Comparison of ENCODE assay signal across 1 cellular context in genomic region chr5:158117467-158118165, GRCh38.
TF ChIP-seq lines count a peak whose summit lies in the region.

No MANE protein-coding gene starts in this region.

TF ChIP-seq in SK-N-SH treated with all-trans-retinoic acid at 6 μM for 48 hours, 23 proteins besides CTCF, POLR2A, EP300 and RAD21 (continued from another document):
- TF ChIP-seq SNAI2 (CRISPR knock-in tag; IDR thresholded peaks at IDR 0.05) (no peak), ISL1 (CRISPR knock-in tag; IDR thresholded peaks at IDR 0.05) (no peak), TOX (CRISPR knock-in tag; IDR thresholded peaks at IDR 0.05; ENCODE audit: borderline replicate concordance) (no peak), TSHZ2 (CRISPR knock-in tag; IDR thresholded peaks at IDR 0.05) (no peak), OSR1 (CRISPR knock-in tag; IDR thresholded peaks at IDR 0.05) (no peak), ZNF8 (CRISPR knock-in tag; IDR thresholded peaks at IDR 0.05) (no peak), CSDC2 (CRISPR knock-in tag; IDR thresholded peaks at IDR 0.05) (no peak)
